In genomic region chr12:49893753-49894752, GRCh38 we compare ENCODE assay signal across 9 cellular contexts. TPM values are rescaled to one million over a fixed set of nuclear protein-coding genes. Genes with fewer than 3 reads are reported as not detected.
DNase-seq lines count a peak whose midpoint lies in the region; ATAC-seq and TF ChIP-seq lines count a peak whose summit lies in the region.
"Had no signal": no experiment of that assay in that cellular context is flagged by ENCODE, and none has a peak within 500 bp of the region (broad histone marks: within the 10 kb centered on the region; RNA-seq: fewer than 3 reads in every experiment).

No MANE protein-coding gene starts in this region.

- ATAC-seq in GM18520 (IDR thresholded peaks at IDR 0.05; ENCODE audit: unreplicated experiment): no peak
- ATAC-seq in natural killer cell treated with Interleukin-12 subunit alpha and Interleukin-12 subunit beta and Interleukin-15 and Interleukin-18, amount 100 ng/mL, for 72 hours: no peak

- no peaks in the 10 kb centered on the region for H3K36me3 Mint-ChIP-seq in stimulated activated naive CD8-positive, alpha-beta T cell treated with anti-CD3 and anti-CD28 coated beads, Interleukin-15, Interleukin-2, amounts not matched to agents 100 ng/mL and 50 ng/mL, for 24 hours (ENCODE audit: low read depth)
- H3K36me3 Mint-ChIP-seq in natural killer cell treated with Interleukin-12 subunit alpha and Interleukin-12 subunit beta and Interleukin-15 and Interleukin-18, amount 100 ng/mL, for 72 hours: no peaks in the 10 kb centered on the region

- H3K27me3 Mint-ChIP-seq in stimulated activated naive CD8-positive, alpha-beta T cell treated with anti-CD3 and anti-CD28 coated beads, Interleukin-15, Interleukin-2, amounts not matched to agents 100 ng/mL and 50 ng/mL, for 24 hours: peaks cover 3% of the 10 kb centered on the region
- peaks cover 11 to 19% of the 10 kb centered on the region in 2 donors for H3K27me3 Mint-ChIP-seq in natural killer cell treated with Interleukin-12 subunit alpha and Interleukin-12 subunit beta and Interleukin-15 and Interleukin-18, amount 100 ng/mL, for 72 hours

- H3K4me1 Mint-ChIP-seq in stimulated activated naive CD8-positive, alpha-beta T cell treated with anti-CD3 and anti-CD28 coated beads, Interleukin-15, Interleukin-2, amounts not matched to agents 100 ng/mL and 50 ng/mL, for 24 hours (ENCODE audit: low read depth): no peaks in the 10 kb centered on the region
- H3K4me1 Mint-ChIP-seq in natural killer cell treated with Interleukin-12 subunit alpha and Interleukin-12 subunit beta and Interleukin-15 and Interleukin-18, amount 100 ng/mL, for 72 hours (ENCODE audit: low read depth in 2 of 2): no peaks in the 10 kb centered on the region

- peak; percentile 43 for DNase-seq in NCI-H2196 (lab: John Stamatoyannopoulos, UW; ENCODE audit: unreplicated experiment)
- DNase-seq in NCI-H2196 treated with DMSO at 0.1 percent for 48 hours (lab: John Stamatoyannopoulos, UW; ENCODE audit: unreplicated experiment): no peak
- DNase-seq in SW480 (ENCODE audit: low spot score): peak; percentile 69
- peak; percentile 19 for DNase-seq in fibroblast of the aortic adventitia (ENCODE audit: low read depth)
- DNase-seq in mesenteric fat pad (ENCODE audit: low spot score): no peak
- no peak for DNase-seq in natural killer cell treated with Interleukin-12 subunit alpha and Interleukin-12 subunit beta and Interleukin-15 and Interleukin-18, amount 100 ng/mL, for 72 hours (ENCODE audit: low spot score)
- DNase-seq: activated CD4-positive, alpha-beta T cell treated with anti-CD3 and anti-CD28 coated beads, Interleukin-2, amount 50 U/mL, for 4 hours had no signal

- TF ChIP-seq CTCF in fibroblast of the aortic adventitia (IDR thresholded peaks at IDR 0.05; ENCODE audit: insufficient read depth, low read length): no peak

- H3K9me3 Mint-ChIP-seq in stimulated activated naive CD8-positive, alpha-beta T cell treated with anti-CD3 and anti-CD28 coated beads, Interleukin-15, Interleukin-2, amounts not matched to agents 100 ng/mL and 50 ng/mL, for 24 hours: no peaks in the 10 kb centered on the region
- H3K9me3 Mint-ChIP-seq in natural killer cell treated with Interleukin-12 subunit alpha and Interleukin-12 subunit beta and Interleukin-15 and Interleukin-18, amount 100 ng/mL, for 72 hours: no peaks in the 10 kb centered on the region

- peak overlapping the region; percentile 34 for H3K27ac Mint-ChIP-seq in stimulated activated naive CD8-positive, alpha-beta T cell treated with anti-CD3 and anti-CD28 coated beads, Interleukin-15, Interleukin-2, amounts not matched to agents 100 ng/mL and 50 ng/mL, for 24 hours
- H3K27ac Mint-ChIP-seq in natural killer cell treated with Interleukin-12 subunit alpha and Interleukin-12 subunit beta and Interleukin-15 and Interleukin-18, amount 100 ng/mL, for 72 hours: no peak overlapping the region

- no peak overlapping the region for H3K4me3 ChIP-seq in fibroblast of the aortic adventitia (ENCODE audit: low read depth, low read length)

- no peak overlapping the region for H3K4me3 Mint-ChIP-seq in stimulated activated naive CD8-positive, alpha-beta T cell treated with anti-CD3 and anti-CD28 coated beads, Interleukin-15, Interleukin-2, amounts not matched to agents 100 ng/mL and 50 ng/mL, for 24 hours
- no peak overlapping the region for H3K4me3 Mint-ChIP-seq in natural killer cell treated with Interleukin-12 subunit alpha and Interleukin-12 subunit beta and Interleukin-15 and Interleukin-18, amount 100 ng/mL, for 72 hours

RNA-seq across cellular contexts. Expression of gene FAIM2, which starts 9.6 kb away (rescaled TPM):
- total RNA-seq in fibroblast of the aortic adventitia (ENCODE audit: low replicate concordance): 12.9 and 13.8 TPM in 2 replicates
- total RNA-seq in mesenteric fat pad: 0.35 TPM
- under 1 TPM in 1 of 2 donors, not detected in 1; 0.50 TPM for total RNA-seq in natural killer cell treated with Interleukin-12 subunit alpha and Interleukin-12 subunit beta and Interleukin-15 and Interleukin-18, amount 100 ng/mL, for 72 hours

RNA-seq across cellular contexts. Expression of gene BCDIN3D, which starts 51.1 kb away (rescaled TPM):
- total RNA-seq in fibroblast of the aortic adventitia (ENCODE audit: low replicate concordance) (0.82 and 4.5 TPM in 2 replicates), mesenteric fat pad (3.0 TPM)
- total RNA-seq in natural killer cell treated with Interleukin-12 subunit alpha and Interleukin-12 subunit beta and Interleukin-15 and Interleukin-18, amount 100 ng/mL, for 72 hours: 1 to 10 TPM; 5.9 to 6.8 TPM

RNA-seq across cellular contexts. Expression of gene AQP2, which starts 56.5 kb away (rescaled TPM):
- total RNA-seq in fibroblast of the aortic adventitia (ENCODE audit: low replicate concordance) (not detected in 2 replicates), mesenteric fat pad (not detected)
- not detected for total RNA-seq in natural killer cell treated with Interleukin-12 subunit alpha and Interleukin-12 subunit beta and Interleukin-15 and Interleukin-18, amount 100 ng/mL, for 72 hours

Comparison
In these comparisons a context has a peak if more than half of its experiments do, and no peak if none do; other contexts are left out.
1. DNase-seq: peak in NCI-H2196 (single experiment), SW480 (single experiment) and fibroblast of the aortic adventitia (single experiment); none in NCI-H2196 treated with DMSO at 0.1 percent for 48 hours (single experiment), mesenteric fat pad (single experiment) and natural killer cell treated with Interleukin-12 subunit alpha and Interleukin-12 subunit beta and Interleukin-15 and Interleukin-18, amount 100 ng/mL, for 72 hours (single experiment).